ENCODE assay signal across 8 cellular contexts in genomic region chr10:46285300-46285699, GRCh38. TPM values are rescaled to one million over a fixed set of nuclear protein-coding genes. Genes with fewer than 3 reads are reported as not detected.
DNase-seq lines count a peak whose midpoint lies in the region; ATAC-seq and TF ChIP-seq lines count a peak whose summit lies in the region.

No MANE protein-coding gene starts in this region.

- no peaks in the 10 kb centered on the region for H3K9me3 Mint-ChIP-seq in CD4-positive, alpha-beta T cell

- intact Hi-C loops in CD4-positive, alpha-beta T cell (cut with DNase I, micrococcal nuclease): no loop called here

- no CpG with 5 or more reads among the region's 3 CpGs for WGBS in neuronal stem cell (ENCODE audit: extremely low coverage in 2 of 2, insufficient read length in 2 of 2, insufficient replicate concordance in 1 of 2), 2 donors

- H2BK5ac ChIP-seq in neuronal stem cell (ENCODE audit: low read length): no peak overlapping the region

- POLR2A ChIA-PET in CD4-positive, alpha-beta T cell (lab: Charles Lee): interaction anchor here (0.9 to 3.1 kb wide), 3 partner anchors 14 to 1095 kb away, joined by 4 to 19 read pairs (median 4); no protein-coding TSS in a partner anchor

- no peaks in the 10 kb centered on the region for H3K27me3 ChIP-seq in CD4-positive, alpha-beta T cell (ENCODE audit: control insufficient read depth, insufficient read depth, low read length)
- peaks cover 50% of the 10 kb centered on the region for H3K27me3 ChIP-seq in HUES6 (ENCODE audit: control insufficient read depth, insufficient read depth, low read length)
- H3K27me3 ChIP-seq in neuronal stem cell (ENCODE audit: control insufficient read depth in 3 of 3, insufficient read depth in 3 of 3, low read depth in 1 of 3, low read length in 3 of 3): peaks cover 24 to 62% (median 58%) of the 10 kb centered on the region in 3 experiments

- H3K4me1 ChIP-seq in HUES6 (ENCODE audit: control insufficient read depth, insufficient read depth, low read length) (peaks cover 17% of the 10 kb centered on the region; the same call in 1 of the 2 replicates), neuronal stem cell (ENCODE audit: control insufficient read depth in 2 of 2, insufficient read depth in 1 of 2, low read depth in 1 of 2, low read length in 2 of 2) (peaks cover 0 to 5% of the 10 kb centered on the region in 2 donors)

- DNase-seq in CD4-positive, alpha-beta T cell: no peak
- no peak for DNase-seq in choroid plexus epithelial cell (ENCODE audit: low read depth)
- no peak for DNase-seq in neuronal stem cell (ENCODE audit: low spot score)
- DNase-seq in NK-92 treated with Interleukin-12 subunit alpha and Interleukin-12 subunit beta, amount 100 ng/mL, for 24 hours (lab: John Stamatoyannopoulos, UW): no peak
- no peak for DNase-seq in RPMI8226

- CTCF ChIA-PET in CD4-positive, alpha-beta T cell (lab: Charles Lee): no interaction called here

- peaks cover 25% of the 10 kb centered on the region for H3K4me1 Mint-ChIP-seq in CD4-positive, alpha-beta T cell (ENCODE audit: low read depth)

- no peak overlapping the region for H2BK15ac ChIP-seq in neuronal stem cell (ENCODE audit: low read length)

- H4K8ac ChIP-seq in neuronal stem cell (ENCODE audit: low read depth, low read length): no peak overlapping the region

- no peak overlapping the region for H3K14ac ChIP-seq in neuronal stem cell (ENCODE audit: low read length)

- no peak overlapping the region for H2BK120ac ChIP-seq in neuronal stem cell (ENCODE audit: low read depth, low read length)

- H2AK5ac ChIP-seq in neuronal stem cell (ENCODE audit: low read depth, low read length): no peak overlapping the region

- H3K23ac ChIP-seq in neuronal stem cell (ENCODE audit: low read depth, low read length, poor library complexity): no peak overlapping the region

- H2AFZ ChIP-seq in neuronal stem cell (ENCODE audit: low read length): peak overlapping the region; percentile 97

- no peak overlapping the region for H4K91ac ChIP-seq in neuronal stem cell (ENCODE audit: low read depth, low read length, poor library complexity)

- no peaks in the 10 kb centered on the region for H3K9me3 ChIP-seq in CD4-positive, alpha-beta T cell (ENCODE audit: control insufficient read depth, low read length)
- H3K9me3 ChIP-seq in HUES6 (ENCODE audit: control insufficient read depth, insufficient read depth, low read depth, low read length) (no peaks in the 10 kb centered on the region), neuronal stem cell (replicated peaks in 1 of 2; ENCODE audit: control insufficient read depth in 2 of 2, insufficient read depth in 1 of 2, low read depth in 1 of 2, low read length in 2 of 2) (no peaks in the 10 kb centered on the region)

- no peak overlapping the region for H2BK12ac ChIP-seq in neuronal stem cell (ENCODE audit: low read length)

- no peak overlapping the region for H3K9ac ChIP-seq in HUES6 (ENCODE audit: low read length)
- H3K9ac ChIP-seq in neuronal stem cell (ENCODE audit: low read depth, low read length, poor library complexity): no peak overlapping the region

- no peak overlapping the region for H3K4me2 ChIP-seq in neuronal stem cell (ENCODE audit: insufficient read depth, low read length, poor library complexity, severe bottlenecking)

- H3K4ac ChIP-seq in neuronal stem cell (ENCODE audit: low read length): no peak overlapping the region

- H3K79me1 ChIP-seq in neuronal stem cell (ENCODE audit: low read depth, low read length): no peaks in the 10 kb centered on the region

- H3K27me3 Mint-ChIP-seq in CD4-positive, alpha-beta T cell: no peaks in the 10 kb centered on the region

- no peak for TF ChIP-seq CTCF in CD4-positive, alpha-beta T cell (IDR thresholded peaks at IDR 0.05)
- no peak for TF ChIP-seq CTCF in choroid plexus epithelial cell (conservative IDR thresholded peaks at IDR 0.05; ENCODE audit: low read depth, low read length)

- H3K4me3 Mint-ChIP-seq in CD4-positive, alpha-beta T cell: peak overlapping the region; percentile 85

- ATAC-seq in CD4-positive, alpha-beta T cell (ENCODE audit: poor library complexity): no peak
- no peak for ATAC-seq in HG02981 (IDR thresholded peaks at IDR 0.05; ENCODE audit: unreplicated experiment)
- no peak for ATAC-seq in GM18873 (IDR thresholded peaks at IDR 0.05; ENCODE audit: low FRiP score, unreplicated experiment)

- no peaks in the 10 kb centered on the region for H3K36me3 Mint-ChIP-seq in CD4-positive, alpha-beta T cell (ENCODE audit: low read depth)

- H3K4me3 ChIP-seq in HUES6 (ENCODE audit: low read depth, low read length) (peak overlapping the region; percentile 80), choroid plexus epithelial cell (ENCODE audit: low read depth, low read length) (peak overlapping the region; percentile 72), neuronal stem cell (ENCODE audit: low read length in 2 of 2) (no peak overlapping the region)

- no peak overlapping the region for H3K27ac ChIP-seq in CD4-positive, alpha-beta T cell (ENCODE audit: low read depth, low read length)
- H3K27ac ChIP-seq in HUES6 (ENCODE audit: low read depth, low read length): no peak overlapping the region
- no peak overlapping the region for H3K27ac ChIP-seq in neuronal stem cell (replicated peaks; ENCODE audit: low read length)

- H3K18ac ChIP-seq in neuronal stem cell (ENCODE audit: low read length): no peak overlapping the region

- peak overlapping the region; percentile 57 for H3K27ac Mint-ChIP-seq in CD4-positive, alpha-beta T cell

- H3K36me3 ChIP-seq in HUES6 (ENCODE audit: control insufficient read depth, insufficient read depth, low read length) (no peaks in the 10 kb centered on the region), neuronal stem cell (replicated peaks in 1 of 2; ENCODE audit: control insufficient read depth in 2 of 2, insufficient read depth in 2 of 2, low read length in 2 of 2) (no peaks in the 10 kb centered on the region)

RNA-seq across cellular contexts. Expression of gene ANTXRL, which starts 1.5 kb away (rescaled TPM):
- total RNA-seq in CD4-positive, alpha-beta T cell: not detected
- polyA plus RNA-seq in neuronal stem cell (2013, experiment 1 of 2): not detected
- polyA plus RNA-seq in neuronal stem cell (2013, experiment 2 of 2): not detected

Comparison
In these comparisons a context has a peak if more than half of its experiments do, and no peak if none do; other contexts are left out.
1. H3K4me3 ChIP-seq: peak in HUES6 (single experiment) and choroid plexus epithelial cell (single experiment); none in neuronal stem cell (0 of 2).